1 cellular context compared by ENCODE assay signal in the genomic region with DNA sequence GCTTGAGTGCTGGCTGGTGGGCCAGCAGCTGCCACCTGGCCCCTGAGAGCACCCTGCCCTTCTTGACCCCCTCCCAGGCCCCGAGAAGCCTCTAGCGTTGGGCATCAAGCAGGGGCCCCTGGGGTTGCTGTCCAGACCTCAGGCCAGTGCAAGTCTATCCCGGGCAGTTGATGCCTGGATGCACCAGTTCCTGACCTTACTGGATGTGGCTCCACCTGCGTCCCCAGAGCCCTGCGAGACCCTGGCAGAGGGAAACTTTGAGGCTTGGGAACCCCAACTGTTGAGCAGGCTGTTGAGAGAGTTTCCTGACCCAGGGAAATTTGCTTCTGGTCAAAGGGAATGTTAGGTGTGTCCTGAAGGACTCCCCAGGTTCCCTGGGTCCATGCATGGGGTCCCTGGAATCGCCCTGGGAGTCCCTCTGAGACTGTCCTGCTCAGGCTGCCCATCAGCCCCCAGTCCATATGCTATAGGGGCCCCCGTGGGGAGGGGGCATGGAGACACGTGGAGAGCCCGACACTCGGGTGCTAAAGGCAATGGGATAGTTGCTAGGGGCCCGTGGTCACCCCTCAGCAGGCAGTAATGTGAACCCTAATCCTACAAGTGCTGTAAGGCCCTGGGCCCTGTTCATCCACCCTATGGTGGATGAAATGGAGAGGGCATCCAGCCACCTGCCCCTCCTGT.
TF ChIP-seq lines count a peak whose summit lies in the region.

No MANE protein-coding gene starts in this region.

TF ChIP-seq in H1, 55 proteins besides CTCF, POLR2A, EP300 and RAD21:
- no peak for TF ChIP-seq KDM4A (IDR thresholded peaks at IDR 0.05; ENCODE audit: low read depth, low read length, severe bottlenecking)
- TF ChIP-seq SP1 (IDR thresholded peaks at IDR 0.05; ENCODE audit: low read depth, low read length) = no peak
- TF ChIP-seq CHD2 (IDR thresholded peaks at IDR 0.05; ENCODE audit: low read length) = no peak
- TF ChIP-seq CBX5 (IDR thresholded peaks at IDR 0.05; ENCODE audit: low read depth, low read length) = no peak
- no peak for TF ChIP-seq SP2 (IDR thresholded peaks at IDR 0.05; ENCODE audit: low read length)
- no peak for TF ChIP-seq KDM5A (IDR thresholded peaks at IDR 0.05; ENCODE audit: low read length)
- no peak for TF ChIP-seq SUZ12 (IDR thresholded peaks at IDR 0.05; ENCODE audit: low read length)
- TF ChIP-seq GABPA (IDR thresholded peaks at IDR 0.05; ENCODE audit: borderline replicate concordance, insufficient read depth, low read length) = no peak
- TF ChIP-seq, protein P1, sequence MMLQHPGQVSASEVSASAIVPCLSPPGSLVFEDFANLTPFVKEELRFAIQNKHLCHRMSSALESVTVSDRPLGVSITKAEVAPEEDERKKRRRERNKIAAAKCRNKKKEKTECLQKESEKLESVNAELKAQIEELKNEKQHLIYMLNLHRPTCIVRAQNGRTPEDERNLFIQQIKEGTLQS (IDR thresholded peaks at IDR 0.05; ENCODE audit: insufficient read depth, low read depth, low read length) = no peak
- TF ChIP-seq CEBPB (IDR thresholded peaks at IDR 0.05; ENCODE audit: low read depth, low read length) = no peak
- TF ChIP-seq, protein P2, sequence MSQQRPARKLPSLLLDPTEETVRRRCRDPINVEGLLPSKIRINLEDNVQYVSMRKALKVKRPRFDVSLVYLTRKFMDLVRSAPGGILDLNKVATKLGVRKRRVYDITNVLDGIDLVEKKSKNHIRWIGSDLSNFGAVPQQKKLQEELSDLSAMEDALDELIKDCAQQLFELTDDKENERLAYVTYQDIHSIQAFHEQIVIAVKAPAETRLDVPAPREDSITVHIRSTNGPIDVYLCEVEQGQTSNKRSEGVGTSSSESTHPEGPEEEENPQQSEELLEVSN (IDR thresholded peaks at IDR 0.05) = no peak
